1 cellular context compared by ENCODE assay signal in the genomic region with DNA sequence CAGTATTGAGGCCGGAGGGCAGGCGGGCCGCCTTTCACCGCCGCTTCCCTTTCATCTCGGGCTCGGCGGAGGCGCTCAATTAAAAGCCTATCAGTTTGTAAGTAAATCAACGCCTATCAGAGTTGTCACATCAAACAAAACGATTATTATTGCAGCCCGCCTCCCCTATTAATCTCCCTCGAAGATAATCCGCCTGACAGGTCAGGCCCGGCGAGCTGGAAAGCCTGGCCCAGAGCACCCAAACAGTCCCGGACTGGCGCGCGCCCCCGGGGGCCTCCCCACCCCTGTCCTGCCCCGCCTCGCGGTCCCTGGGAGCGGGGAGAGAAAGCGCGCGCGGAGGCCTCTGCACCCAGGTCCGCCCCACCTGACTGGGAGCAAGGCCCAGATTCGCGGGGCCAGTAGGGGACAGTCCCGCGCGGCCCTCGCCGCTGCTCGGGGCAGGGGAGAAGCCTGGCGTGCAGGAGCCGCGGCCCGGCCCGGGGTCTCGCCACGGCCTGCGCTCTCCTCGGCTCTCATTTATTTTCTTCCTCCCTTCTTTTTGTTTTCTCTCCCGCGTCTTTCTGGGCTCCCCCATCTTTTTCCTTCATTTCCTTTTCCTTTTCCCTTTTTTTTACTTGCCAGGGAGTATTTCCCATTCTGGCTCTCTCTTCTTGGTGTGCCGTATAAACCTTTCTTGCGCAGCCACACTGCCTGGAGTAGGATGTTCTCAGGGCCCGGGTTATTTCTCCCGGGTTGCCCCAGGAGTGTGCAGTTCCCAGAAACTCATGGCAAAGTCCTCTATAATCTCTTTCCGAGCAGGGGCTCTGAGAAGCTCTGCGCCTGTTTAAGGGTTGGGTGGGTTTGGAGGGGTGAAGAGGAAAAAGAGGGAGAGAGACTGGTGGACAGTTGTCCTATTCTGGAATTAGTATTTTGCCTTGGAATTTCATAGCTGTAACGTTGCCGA.
TF ChIP-seq lines count a peak whose summit lies in the region.

No MANE protein-coding gene starts in this region.

TF ChIP-seq in HepG2, 621 proteins besides CTCF, POLR2A, EP300 and RAD21 (continued from another document and continues in another):
- TF ChIP-seq, protein P1, sequence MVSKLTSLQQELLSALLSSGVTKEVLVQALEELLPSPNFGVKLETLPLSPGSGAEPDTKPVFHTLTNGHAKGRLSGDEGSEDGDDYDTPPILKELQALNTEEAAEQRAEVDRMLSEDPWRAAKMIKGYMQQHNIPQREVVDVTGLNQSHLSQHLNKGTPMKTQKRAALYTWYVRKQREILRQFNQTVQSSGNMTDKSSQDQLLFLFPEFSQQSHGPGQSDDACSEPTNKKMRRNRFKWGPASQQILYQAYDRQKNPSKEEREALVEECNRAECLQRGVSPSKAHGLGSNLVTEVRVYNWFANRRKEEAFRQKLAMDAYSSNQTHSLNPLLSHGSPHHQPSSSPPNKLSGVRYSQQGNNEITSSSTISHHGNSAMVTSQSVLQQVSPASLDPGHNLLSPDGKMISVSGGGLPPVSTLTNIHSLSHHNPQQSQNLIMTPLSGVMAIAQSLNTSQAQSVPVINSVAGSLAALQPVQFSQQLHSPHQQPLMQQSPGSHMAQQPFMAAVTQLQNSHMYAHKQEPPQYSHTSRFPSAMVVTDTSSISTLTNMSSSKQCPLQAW (CRISPR knock-in tag; IDR thresholded peaks at IDR 0.05), result no peak
- TF ChIP-seq ZNF235 (CRISPR knock-in tag; IDR thresholded peaks at IDR 0.05; ENCODE audit: borderline replicate concordance), result no peak; the same call in 1 of the 2 replicates
- TF ChIP-seq ZNF816 (CRISPR knock-in tag; IDR thresholded peaks at IDR 0.05; ENCODE audit: borderline replicate concordance), result no peak
- peak; percentile 93 for TF ChIP-seq GATA4 (IDR thresholded peaks at IDR 0.05; ENCODE audit: borderline replicate concordance, low read depth)
- TF ChIP-seq CHD2 (IDR thresholded peaks at IDR 0.05; ENCODE audit: low read depth, low read length), result no peak
- 0 out of 2 replicates have a peak, but pooled peaks have one; percentile 24 for TF ChIP-seq ZIK1 (CRISPR knock-in tag; IDR thresholded peaks at IDR 0.05; ENCODE audit: borderline replicate concordance, low read depth)
- TF ChIP-seq, protein P2, sequence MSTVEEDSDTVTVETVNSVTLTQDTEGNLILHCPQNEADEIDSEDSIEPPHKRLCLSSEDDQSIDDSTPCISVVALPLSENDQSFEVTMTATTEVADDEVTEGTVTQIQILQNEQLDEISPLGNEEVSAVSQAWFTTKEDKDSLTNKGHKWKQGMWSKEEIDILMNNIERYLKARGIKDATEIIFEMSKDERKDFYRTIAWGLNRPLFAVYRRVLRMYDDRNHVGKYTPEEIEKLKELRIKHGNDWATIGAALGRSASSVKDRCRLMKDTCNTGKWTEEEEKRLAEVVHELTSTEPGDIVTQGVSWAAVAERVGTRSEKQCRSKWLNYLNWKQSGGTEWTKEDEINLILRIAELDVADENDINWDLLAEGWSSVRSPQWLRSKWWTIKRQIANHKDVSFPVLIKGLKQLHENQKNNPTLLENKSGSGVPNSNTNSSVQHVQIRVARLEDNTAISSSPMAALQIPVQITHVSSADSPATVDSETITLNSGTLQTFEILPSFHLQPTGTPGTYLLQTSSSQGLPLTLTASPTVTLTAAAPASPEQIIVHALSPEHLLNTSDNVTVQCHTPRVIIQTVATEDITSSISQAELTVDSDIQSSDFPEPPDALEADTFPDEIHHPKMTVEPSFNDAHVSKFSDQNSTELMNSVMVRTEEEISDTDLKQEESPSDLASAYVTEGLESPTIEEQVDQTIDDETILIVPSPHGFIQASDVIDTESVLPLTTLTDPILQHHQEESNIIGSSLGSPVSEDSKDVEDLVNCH (CRISPR knock-in tag; IDR thresholded peaks at IDR 0.05), result no peak
- TF ChIP-seq ZNF510 (CRISPR knock-in tag; IDR thresholded peaks at IDR 0.05; ENCODE audit: low read depth), result 0 out of 2 replicates have a peak, but pooled peaks have one; percentile 15
- TF ChIP-seq POLR2AphosphoS2 (IDR thresholded peaks at IDR 0.05; ENCODE audit: low read depth, low read length), result no peak
- TF ChIP-seq ADNP (CRISPR knock-in tag; IDR thresholded peaks at IDR 0.05), result 0 out of 2 replicates have a peak, but pooled peaks have one; percentile 48
- TF ChIP-seq ERF (CRISPR knock-in tag; IDR thresholded peaks at IDR 0.05), result peak; percentile 67
- TF ChIP-seq, protein P3, sequence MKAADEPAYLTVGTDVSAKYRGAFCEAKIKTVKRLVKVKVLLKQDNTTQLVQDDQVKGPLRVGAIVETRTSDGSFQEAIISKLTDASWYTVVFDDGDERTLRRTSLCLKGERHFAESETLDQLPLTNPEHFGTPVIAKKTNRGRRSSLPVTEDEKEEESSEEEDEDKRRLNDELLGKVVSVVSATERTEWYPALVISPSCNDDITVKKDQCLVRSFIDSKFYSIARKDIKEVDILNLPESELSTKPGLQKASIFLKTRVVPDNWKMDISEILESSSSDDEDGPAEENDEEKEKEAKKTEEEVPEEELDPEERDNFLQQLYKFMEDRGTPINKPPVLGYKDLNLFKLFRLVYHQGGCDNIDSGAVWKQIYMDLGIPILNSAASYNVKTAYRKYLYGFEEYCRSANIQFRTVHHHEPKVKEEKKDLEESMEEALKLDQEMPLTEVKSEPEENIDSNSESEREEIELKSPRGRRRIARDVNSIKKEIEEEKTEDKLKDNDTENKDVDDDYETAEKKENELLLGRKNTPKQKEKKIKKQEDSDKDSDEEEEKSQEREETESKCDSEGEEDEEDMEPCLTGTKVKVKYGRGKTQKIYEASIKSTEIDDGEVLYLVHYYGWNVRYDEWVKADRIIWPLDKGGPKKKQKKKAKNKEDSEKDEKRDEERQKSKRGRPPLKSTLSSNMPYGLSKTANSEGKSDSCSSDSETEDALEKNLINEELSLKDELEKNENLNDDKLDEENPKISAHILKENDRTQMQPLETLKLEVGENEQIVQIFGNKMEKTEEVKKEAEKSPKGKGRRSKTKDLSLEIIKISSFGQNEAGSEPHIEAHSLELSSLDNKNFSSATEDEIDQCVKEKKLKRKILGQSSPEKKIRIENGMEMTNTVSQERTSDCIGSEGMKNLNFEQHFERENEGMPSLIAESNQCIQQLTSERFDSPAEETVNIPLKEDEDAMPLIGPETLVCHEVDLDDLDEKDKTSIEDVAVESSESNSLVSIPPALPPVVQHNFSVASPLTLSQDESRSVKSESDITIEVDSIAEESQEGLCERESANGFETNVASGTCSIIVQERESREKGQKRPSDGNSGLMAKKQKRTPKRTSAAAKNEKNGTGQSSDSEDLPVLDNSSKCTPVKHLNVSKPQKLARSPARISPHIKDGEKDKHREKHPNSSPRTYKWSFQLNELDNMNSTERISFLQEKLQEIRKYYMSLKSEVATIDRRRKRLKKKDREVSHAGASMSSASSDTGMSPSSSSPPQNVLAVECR (CRISPR knock-in tag; IDR thresholded peaks at IDR 0.05; ENCODE audit: borderline replicate concordance), result 0 out of 2 replicates have a peak, but pooled peaks have one; percentile 15
- TF ChIP-seq SMAD9 (CRISPR knock-in tag; IDR thresholded peaks at IDR 0.05), result no peak
- no peak for TF ChIP-seq HMGA1 (CRISPR knock-in tag; conservative IDR thresholded peaks at IDR 0.05)
- peak; percentile 70 for TF ChIP-seq SALL1 (CRISPR knock-in tag; IDR thresholded peaks at IDR 0.05)
- TF ChIP-seq ZBTB38 (CRISPR knock-in tag; IDR thresholded peaks at IDR 0.05), result peak; percentile 84
- TF ChIP-seq, protein P4, sequence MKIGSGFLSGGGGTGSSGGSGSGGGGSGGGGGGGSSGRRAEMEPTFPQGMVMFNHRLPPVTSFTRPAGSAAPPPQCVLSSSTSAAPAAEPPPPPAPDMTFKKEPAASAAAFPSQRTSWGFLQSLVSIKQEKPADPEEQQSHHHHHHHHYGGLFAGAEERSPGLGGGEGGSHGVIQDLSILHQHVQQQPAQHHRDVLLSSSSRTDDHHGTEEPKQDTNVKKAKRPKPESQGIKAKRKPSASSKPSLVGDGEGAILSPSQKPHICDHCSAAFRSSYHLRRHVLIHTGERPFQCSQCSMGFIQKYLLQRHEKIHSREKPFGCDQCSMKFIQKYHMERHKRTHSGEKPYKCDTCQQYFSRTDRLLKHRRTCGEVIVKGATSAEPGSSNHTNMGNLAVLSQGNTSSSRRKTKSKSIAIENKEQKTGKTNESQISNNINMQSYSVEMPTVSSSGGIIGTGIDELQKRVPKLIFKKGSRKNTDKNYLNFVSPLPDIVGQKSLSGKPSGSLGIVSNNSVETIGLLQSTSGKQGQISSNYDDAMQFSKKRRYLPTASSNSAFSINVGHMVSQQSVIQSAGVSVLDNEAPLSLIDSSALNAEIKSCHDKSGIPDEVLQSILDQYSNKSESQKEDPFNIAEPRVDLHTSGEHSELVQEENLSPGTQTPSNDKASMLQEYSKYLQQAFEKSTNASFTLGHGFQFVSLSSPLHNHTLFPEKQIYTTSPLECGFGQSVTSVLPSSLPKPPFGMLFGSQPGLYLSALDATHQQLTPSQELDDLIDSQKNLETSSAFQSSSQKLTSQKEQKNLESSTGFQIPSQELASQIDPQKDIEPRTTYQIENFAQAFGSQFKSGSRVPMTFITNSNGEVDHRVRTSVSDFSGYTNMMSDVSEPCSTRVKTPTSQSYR (CRISPR knock-in tag; IDR thresholded peaks at IDR 0.05; ENCODE audit: borderline replicate concordance), result peak; percentile 13; the same call in 1 of the 2 replicates
- no peak for TF ChIP-seq SNAPC2 (CRISPR knock-in tag; IDR thresholded peaks at IDR 0.05)
- TF ChIP-seq, protein P5, sequence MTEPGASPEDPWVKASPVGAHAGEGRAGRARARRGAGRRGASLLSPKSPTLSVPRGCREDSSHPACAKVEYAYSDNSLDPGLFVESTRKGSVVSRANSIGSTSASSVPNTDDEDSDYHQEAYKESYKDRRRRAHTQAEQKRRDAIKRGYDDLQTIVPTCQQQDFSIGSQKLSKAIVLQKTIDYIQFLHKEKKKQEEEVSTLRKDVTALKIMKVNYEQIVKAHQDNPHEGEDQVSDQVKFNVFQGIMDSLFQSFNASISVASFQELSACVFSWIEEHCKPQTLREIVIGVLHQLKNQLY (CRISPR knock-in tag; IDR thresholded peaks at IDR 0.05), result no peak
- TF ChIP-seq TRIM24 (CRISPR knock-in tag; IDR thresholded peaks at IDR 0.05), result no peak
- TF ChIP-seq PHB2 (IDR thresholded peaks at IDR 0.05; ENCODE audit: partially characterized antibody), result no peak
- TF ChIP-seq KDM1A (CRISPR knock-in tag; IDR thresholded peaks at IDR 0.05), result no peak
- TF ChIP-seq ZNF296 (CRISPR knock-in tag; conservative IDR thresholded peaks at IDR 0.05), result no peak
- TF ChIP-seq, protein P6, sequence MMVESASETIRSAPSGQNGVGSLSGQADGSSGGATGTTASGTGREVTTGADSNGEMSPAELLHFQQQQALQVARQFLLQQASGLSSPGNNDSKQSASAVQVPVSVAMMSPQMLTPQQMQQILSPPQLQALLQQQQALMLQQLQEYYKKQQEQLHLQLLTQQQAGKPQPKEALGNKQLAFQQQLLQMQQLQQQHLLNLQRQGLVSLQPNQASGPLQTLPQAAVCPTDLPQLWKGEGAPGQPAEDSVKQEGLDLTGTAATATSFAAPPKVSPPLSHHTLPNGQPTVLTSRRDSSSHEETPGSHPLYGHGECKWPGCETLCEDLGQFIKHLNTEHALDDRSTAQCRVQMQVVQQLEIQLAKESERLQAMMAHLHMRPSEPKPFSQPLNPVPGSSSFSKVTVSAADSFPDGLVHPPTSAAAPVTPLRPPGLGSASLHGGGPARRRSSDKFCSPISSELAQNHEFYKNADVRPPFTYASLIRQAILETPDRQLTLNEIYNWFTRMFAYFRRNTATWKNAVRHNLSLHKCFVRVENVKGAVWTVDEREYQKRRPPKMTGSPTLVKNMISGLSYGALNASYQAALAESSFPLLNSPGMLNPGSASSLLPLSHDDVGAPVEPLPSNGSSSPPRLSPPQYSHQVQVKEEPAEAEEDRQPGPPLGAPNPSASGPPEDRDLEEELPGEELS (CRISPR knock-in tag; IDR thresholded peaks at IDR 0.05), result peak; percentile 74
- TF ChIP-seq SALL2 (CRISPR knock-in tag; IDR thresholded peaks at IDR 0.05), result no peak; the same call in 1 of the 2 replicates
- TF ChIP-seq HDAC1 (CRISPR knock-in tag; IDR thresholded peaks at IDR 0.05), result peak; percentile 72
- TF ChIP-seq, protein P7, sequence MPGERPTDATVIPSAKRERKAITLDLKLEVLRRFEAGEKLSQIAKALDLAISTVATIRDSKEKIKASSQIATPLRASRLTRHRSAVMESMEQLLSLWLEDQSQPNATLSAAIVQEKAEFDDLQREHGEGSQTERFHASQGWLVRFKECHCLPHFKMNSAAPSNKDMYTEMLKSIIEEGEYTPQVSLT (CRISPR knock-in tag; IDR thresholded peaks at IDR 0.05; ENCODE audit: borderline replicate concordance, low read depth), result no peak
- 0 out of 2 replicates have a peak, but pooled peaks have one; percentile 38 for TF ChIP-seq GATAD1 (CRISPR knock-in tag; IDR thresholded peaks at IDR 0.05)
- TF ChIP-seq CAMTA2 (CRISPR knock-in tag; IDR thresholded peaks at IDR 0.05; ENCODE audit: borderline replicate concordance), result no peak
- no peak for TF ChIP-seq SRSF1 (optimal IDR thresholded peaks at IDR 0.05; ENCODE audit: low read depth, low read length)
- TF ChIP-seq, protein P8, sequence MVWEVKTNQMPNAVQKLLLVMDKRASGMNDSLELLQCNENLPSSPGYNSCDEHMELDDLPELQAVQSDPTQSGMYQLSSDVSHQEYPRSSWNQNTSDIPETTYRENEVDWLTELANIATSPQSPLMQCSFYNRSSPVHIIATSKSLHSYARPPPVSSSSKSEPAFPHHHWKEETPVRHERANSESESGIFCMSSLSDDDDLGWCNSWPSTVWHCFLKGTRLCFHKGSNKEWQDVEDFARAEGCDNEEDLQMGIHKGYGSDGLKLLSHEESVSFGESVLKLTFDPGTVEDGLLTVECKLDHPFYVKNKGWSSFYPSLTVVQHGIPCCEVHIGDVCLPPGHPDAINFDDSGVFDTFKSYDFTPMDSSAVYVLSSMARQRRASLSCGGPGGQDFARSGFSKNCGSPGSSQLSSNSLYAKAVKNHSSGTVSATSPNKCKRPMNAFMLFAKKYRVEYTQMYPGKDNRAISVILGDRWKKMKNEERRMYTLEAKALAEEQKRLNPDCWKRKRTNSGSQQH (CRISPR knock-in tag; IDR thresholded peaks at IDR 0.05; ENCODE audit: low read depth), result no peak
- no peak for TF ChIP-seq ZFAT (CRISPR knock-in tag; conservative IDR thresholded peaks at IDR 0.05)
- TF ChIP-seq JARID2 (CRISPR knock-in tag; IDR thresholded peaks at IDR 0.05; ENCODE audit: insufficient replicate concordance), result no peak
- peak; percentile 82; the same call in 1 of the 2 replicates for TF ChIP-seq ZNF232 (CRISPR knock-in tag; IDR thresholded peaks at IDR 0.05; ENCODE audit: borderline replicate concordance)
- TF ChIP-seq, protein P9, sequence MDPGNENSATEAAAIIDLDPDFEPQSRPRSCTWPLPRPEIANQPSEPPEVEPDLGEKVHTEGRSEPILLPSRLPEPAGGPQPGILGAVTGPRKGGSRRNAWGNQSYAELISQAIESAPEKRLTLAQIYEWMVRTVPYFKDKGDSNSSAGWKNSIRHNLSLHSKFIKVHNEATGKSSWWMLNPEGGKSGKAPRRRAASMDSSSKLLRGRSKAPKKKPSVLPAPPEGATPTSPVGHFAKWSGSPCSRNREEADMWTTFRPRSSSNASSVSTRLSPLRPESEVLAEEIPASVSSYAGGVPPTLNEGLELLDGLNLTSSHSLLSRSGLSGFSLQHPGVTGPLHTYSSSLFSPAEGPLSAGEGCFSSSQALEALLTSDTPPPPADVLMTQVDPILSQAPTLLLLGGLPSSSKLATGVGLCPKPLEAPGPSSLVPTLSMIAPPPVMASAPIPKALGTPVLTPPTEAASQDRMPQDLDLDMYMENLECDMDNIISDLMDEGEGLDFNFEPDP (CRISPR knock-in tag; conservative IDR thresholded peaks at IDR 0.05), result no peak
- TF ChIP-seq ZNF329 (CRISPR knock-in tag; IDR thresholded peaks at IDR 0.05; ENCODE audit: low read depth), result no peak
